1 cellular context compared by ENCODE assay signal in the genomic region with DNA sequence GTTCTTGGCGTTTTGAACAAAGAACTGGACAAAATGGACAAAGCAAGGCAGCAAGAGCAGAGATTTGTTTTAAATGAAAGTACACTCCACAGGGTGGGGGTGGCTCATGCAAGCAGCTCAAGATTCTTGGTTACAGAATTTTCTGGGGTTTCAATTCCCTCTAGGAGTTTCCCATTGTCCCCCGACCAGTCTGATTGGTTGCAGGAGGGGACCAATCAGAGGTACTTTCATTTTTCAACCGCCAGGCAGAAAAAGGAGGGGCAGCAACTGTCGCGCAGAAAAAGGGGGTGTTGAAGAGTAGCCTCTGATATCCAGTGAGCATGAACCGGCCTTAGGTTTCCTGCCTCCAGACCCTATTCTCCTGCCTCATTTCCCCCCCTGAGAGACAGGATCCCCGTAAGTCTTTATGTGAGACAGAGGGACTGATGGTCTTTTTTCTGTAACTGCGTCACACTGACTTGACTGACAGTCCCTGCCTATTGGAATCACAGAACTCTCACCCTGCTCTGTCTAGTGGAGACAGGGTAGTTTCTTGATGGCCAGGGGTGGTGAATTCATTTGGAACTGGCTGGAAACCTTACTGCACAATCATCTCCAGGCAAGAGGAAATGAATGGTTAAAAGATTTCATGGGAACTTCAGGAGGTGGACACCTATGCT.
TF ChIP-seq lines count a peak whose summit lies in the region.

No MANE protein-coding gene starts in this region.

TF ChIP-seq in H1, 55 proteins besides CTCF, POLR2A, EP300 and RAD21:
- TF ChIP-seq TAF7 (optimal IDR thresholded peaks at IDR 0.05; ENCODE audit: borderline replicate concordance, low read depth, low read length), result no peak
- TF ChIP-seq SP4 (IDR thresholded peaks at IDR 0.05; ENCODE audit: low read length), result no peak
- TF ChIP-seq, protein P1, sequence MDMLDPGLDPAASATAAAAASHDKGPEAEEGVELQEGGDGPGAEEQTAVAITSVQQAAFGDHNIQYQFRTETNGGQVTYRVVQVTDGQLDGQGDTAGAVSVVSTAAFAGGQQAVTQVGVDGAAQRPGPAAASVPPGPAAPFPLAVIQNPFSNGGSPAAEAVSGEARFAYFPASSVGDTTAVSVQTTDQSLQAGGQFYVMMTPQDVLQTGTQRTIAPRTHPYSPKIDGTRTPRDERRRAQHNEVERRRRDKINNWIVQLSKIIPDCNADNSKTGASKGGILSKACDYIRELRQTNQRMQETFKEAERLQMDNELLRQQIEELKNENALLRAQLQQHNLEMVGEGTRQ (IDR thresholded peaks at IDR 0.05; ENCODE audit: low read length), result no peak
- TF ChIP-seq POLR2AphosphoS5 (IDR thresholded peaks at IDR 0.05; ENCODE audit: low read depth, low read length), result no peak
- TF ChIP-seq ATF3 (IDR thresholded peaks at IDR 0.05; ENCODE audit: insufficient read depth, low read depth, low read length), result no peak
- no peak for TF ChIP-seq CHD2 (IDR thresholded peaks at IDR 0.05; ENCODE audit: low read length)
- no peak for TF ChIP-seq BACH1 (IDR thresholded peaks at IDR 0.05; ENCODE audit: low read length)
- no peak for TF ChIP-seq RNF2 (IDR thresholded peaks at IDR 0.05; ENCODE audit: borderline replicate concordance, low read depth, low read length, missing control alignments, poor library complexity, severe bottlenecking)
